15 cellular contexts compared by ENCODE assay signal in genomic region chr1:77134359-77134758, GRCh38.
"Had no signal": no experiment of that assay in that cellular context is flagged by ENCODE, and none has a peak within 500 bp of the region (broad histone marks: within the 10 kb centered on the region; RNA-seq: fewer than 3 reads in every experiment).

No MANE protein-coding gene starts in this region.

- H3K9me3 Mint-ChIP-seq: activated CD4-positive, alpha-beta memory T cell treated with anti-CD3 and anti-CD28 coated beads for 36 hours; activated naive CD4-positive, alpha-beta T cell treated with anti-CD3 and anti-CD28 coated beads, Interleukin-2, amount 50 U/mL, for 72 hours; activated T-cell treated with anti-CD3 and anti-CD28 coated beads, Interleukin-2, amount 50 U/mL, for 4 hours; neural progenitor cell had no signal

- H3K4me1 Mint-ChIP-seq: neural progenitor cell had no signal

- H3K4me1 ChIP-seq: lower lobe of right lung, neural progenitor cell, stomach had no signal

- H3K27me3 ChIP-seq: neural progenitor cell, ovary, stomach had no signal

- H3K9me3 ChIP-seq: lower lobe of right lung, ovary, stomach had no signal

- H3K27ac Mint-ChIP-seq: activated CD4-positive, alpha-beta memory T cell treated with anti-CD3 and anti-CD28 coated beads for 36 hours; activated naive CD4-positive, alpha-beta T cell treated with anti-CD3 and anti-CD28 coated beads, Interleukin-2, amount 50 U/mL, for 72 hours; neural progenitor cell had no signal

- H3K36me3 ChIP-seq: lower lobe of right lung, neural progenitor cell, ovary, stomach had no signal

- H3K27me3 Mint-ChIP-seq: activated CD4-positive, alpha-beta memory T cell treated with anti-CD3 and anti-CD28 coated beads for 36 hours had no signal

- H3K27ac ChIP-seq: lower lobe of right lung, neural progenitor cell, ovary, skin epidermis, stomach, VCaP had no signal

- H3K4me3 ChIP-seq: lower lobe of right lung, neural progenitor cell, ovary, skin epidermis, stomach had no signal

- DNase-seq: activated CD4-positive, alpha-beta memory T cell treated with anti-CD3 and anti-CD28 coated beads for 36 hours; activated effector memory CD4-positive, alpha-beta T cell treated with anti-CD3 and anti-CD28 coated beads, Interleukin-2, amount 50 U/mL, for 16 hours; activated T-cell treated with anti-CD3 and anti-CD28 coated beads, Interleukin-2, amount 50 U/mL, for 4 hours; amygdala; hippocampal formation; kidney glomerular epithelial cell; lower lobe of right lung; midbrain; ovary; retina; stomach had no signal

- ATAC-seq: activated naive CD4-positive, alpha-beta T cell treated with anti-CD3 and anti-CD28 coated beads, Interleukin-2, amount 50 U/mL, for 72 hours; activated T-cell treated with anti-CD3 and anti-CD28 coated beads, Interleukin-2, amount 50 U/mL, for 4 hours; lower lobe of right lung had no signal

- H3K36me3 Mint-ChIP-seq: activated naive CD4-positive, alpha-beta T cell treated with anti-CD3 and anti-CD28 coated beads, Interleukin-2, amount 50 U/mL, for 72 hours; neural progenitor cell had no signal

- H3K4me3 Mint-ChIP-seq: activated CD4-positive, alpha-beta memory T cell treated with anti-CD3 and anti-CD28 coated beads for 36 hours; activated T-cell treated with anti-CD3 and anti-CD28 coated beads, Interleukin-2, amount 50 U/mL, for 4 hours; neural progenitor cell had no signal
